Comparison of ENCODE assay signal across 25 cellular contexts in genomic region chr1:167250482-167250881, GRCh38.
"Had no signal": no experiment of that assay in that cellular context is flagged by ENCODE, and none has a peak within 500 bp of the region (broad histone marks: within the 10 kb centered on the region; RNA-seq: fewer than 3 reads in every experiment).

No MANE protein-coding gene starts in this region.

- H3K27ac ChIP-seq: HL-60, SJSA1, SK-N-MC had no signal

- H3K36me3 Mint-ChIP-seq: IgD-negative memory B cell had no signal

- H3K4me3 ChIP-seq: MG63, SJSA1, SK-N-MC had no signal

- H3K36me3 ChIP-seq: MG63, SJSA1 had no signal

- H3K9me3 ChIP-seq: MG63, SJSA1 had no signal

- FAIRE-seq: HTR-8/SVneo had no signal

- H3K4me3 Mint-ChIP-seq: IgD-negative memory B cell had no signal

- H3K27me3 Mint-ChIP-seq: IgD-negative memory B cell had no signal

- H3K9me3 Mint-ChIP-seq: IgD-negative memory B cell had no signal

- DNase-seq: KBM-7, MG63, NCI-H1092, NCI-H1105 treated with DMSO at 0.1 percent for 48 hours, NCI-H1417 treated with DMSO at 0.1 percent for 48 hours, NCI-H146, NCI-H1694 treated with DMSO at 0.1 percent for 48 hours, NCI-H1930, NCI-H2081, NCI-H2171, NCI-H226, NCI-H446, NCI-H510A, NCI-H524 treated with DMSO at 0.1 percent for 48 hours, NCI-H69, NCI-H774, PC-3, SIG-M5 had no signal

- H3K4me1 ChIP-seq: SJSA1 had no signal

- H3K27ac Mint-ChIP-seq: IgD-negative memory B cell had no signal

- ATAC-seq: Panc1, PC-3, Right ventricle myocardium inferior had no signal
